Comparison of ENCODE assay signal across 7 cellular contexts in genomic region chr10:65024886-65025285, GRCh38.
"Had no signal": no experiment of that assay in that cellular context is flagged by ENCODE, and none has a peak within 500 bp of the region (broad histone marks: within the 10 kb centered on the region; RNA-seq: fewer than 3 reads in every experiment).

No MANE protein-coding gene starts in this region.

- FAIRE-seq: H1, H54, HTR-8/SVneo had no signal

- H2AFZ ChIP-seq: GM23338 had no signal

- ATAC-seq: GM23338 had no signal

- DNase-seq: H9, HCEC 1CT, HFFc6 had no signal

- H3K4me2 ChIP-seq: GM23338 had no signal

- H3K4me3 ChIP-seq: GM23338 had no signal
